Comparison of ENCODE assay signal across 1 cellular context in the genomic region with DNA sequence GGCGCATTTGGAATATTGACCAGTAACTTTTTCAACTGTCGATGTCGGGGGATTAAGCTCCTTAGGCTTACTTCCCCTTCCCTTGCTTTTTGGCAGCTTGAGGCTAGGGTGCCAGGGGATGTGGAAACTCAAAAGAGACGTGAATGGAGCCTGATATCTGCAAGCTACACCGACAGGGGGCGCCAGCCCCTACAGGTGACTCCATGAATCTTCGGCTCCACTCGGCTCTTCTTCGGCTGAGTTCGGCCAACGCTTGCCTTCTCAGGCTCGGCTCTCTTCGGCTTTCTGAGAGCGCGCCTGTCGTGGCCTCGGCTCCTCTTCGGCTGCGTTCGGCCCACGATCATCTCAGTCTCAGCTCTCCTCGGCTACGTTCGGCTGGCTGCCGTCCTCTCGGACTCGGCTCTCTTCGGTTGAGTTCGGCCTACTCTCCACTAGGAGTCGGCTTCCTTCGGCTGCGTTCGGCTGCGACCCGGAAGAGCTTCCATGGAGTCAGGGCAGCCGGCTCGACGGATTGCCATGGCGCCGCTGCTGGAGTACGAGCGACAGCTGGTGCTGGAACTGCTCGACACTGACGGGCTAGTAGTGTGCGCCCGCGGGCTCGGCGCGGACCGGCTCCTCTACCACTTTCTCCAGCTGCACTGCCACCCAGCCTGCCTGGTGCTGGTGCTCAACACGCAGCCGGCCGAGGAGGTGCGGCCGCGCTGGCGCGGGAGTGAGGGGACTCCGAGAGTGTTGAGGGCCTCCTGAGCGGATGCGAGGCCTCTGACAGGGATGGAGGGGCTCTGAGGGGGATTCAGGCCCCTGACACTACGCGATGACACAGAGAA.
TF ChIP-seq lines count a peak whose summit lies in the region.

A gene (plus strand): TSS at position 472 of the 827 bp plus-strand sequence. CDS start 12 bp downstream, at position 484.

TF ChIP-seq in HepG2, 621 proteins besides CTCF, POLR2A, EP300 and RAD21 (continued from another document and continues in another):
- TF ChIP-seq, protein P1, sequence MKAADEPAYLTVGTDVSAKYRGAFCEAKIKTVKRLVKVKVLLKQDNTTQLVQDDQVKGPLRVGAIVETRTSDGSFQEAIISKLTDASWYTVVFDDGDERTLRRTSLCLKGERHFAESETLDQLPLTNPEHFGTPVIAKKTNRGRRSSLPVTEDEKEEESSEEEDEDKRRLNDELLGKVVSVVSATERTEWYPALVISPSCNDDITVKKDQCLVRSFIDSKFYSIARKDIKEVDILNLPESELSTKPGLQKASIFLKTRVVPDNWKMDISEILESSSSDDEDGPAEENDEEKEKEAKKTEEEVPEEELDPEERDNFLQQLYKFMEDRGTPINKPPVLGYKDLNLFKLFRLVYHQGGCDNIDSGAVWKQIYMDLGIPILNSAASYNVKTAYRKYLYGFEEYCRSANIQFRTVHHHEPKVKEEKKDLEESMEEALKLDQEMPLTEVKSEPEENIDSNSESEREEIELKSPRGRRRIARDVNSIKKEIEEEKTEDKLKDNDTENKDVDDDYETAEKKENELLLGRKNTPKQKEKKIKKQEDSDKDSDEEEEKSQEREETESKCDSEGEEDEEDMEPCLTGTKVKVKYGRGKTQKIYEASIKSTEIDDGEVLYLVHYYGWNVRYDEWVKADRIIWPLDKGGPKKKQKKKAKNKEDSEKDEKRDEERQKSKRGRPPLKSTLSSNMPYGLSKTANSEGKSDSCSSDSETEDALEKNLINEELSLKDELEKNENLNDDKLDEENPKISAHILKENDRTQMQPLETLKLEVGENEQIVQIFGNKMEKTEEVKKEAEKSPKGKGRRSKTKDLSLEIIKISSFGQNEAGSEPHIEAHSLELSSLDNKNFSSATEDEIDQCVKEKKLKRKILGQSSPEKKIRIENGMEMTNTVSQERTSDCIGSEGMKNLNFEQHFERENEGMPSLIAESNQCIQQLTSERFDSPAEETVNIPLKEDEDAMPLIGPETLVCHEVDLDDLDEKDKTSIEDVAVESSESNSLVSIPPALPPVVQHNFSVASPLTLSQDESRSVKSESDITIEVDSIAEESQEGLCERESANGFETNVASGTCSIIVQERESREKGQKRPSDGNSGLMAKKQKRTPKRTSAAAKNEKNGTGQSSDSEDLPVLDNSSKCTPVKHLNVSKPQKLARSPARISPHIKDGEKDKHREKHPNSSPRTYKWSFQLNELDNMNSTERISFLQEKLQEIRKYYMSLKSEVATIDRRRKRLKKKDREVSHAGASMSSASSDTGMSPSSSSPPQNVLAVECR (CRISPR knock-in tag; IDR thresholded peaks at IDR 0.05; ENCODE audit: borderline replicate concordance), result peak; percentile 99
- TF ChIP-seq MAFF (IDR thresholded peaks at IDR 0.05; ENCODE audit: low read depth, low read length) (no peak), TBX2 (CRISPR knock-in tag; IDR thresholded peaks at IDR 0.05; ENCODE audit: borderline replicate concordance) (peak; percentile 89), ZNF841 (CRISPR knock-in tag; IDR thresholded peaks at IDR 0.05; ENCODE audit: borderline replicate concordance) (no peak), ZNF790 (CRISPR knock-in tag; IDR thresholded peaks at IDR 0.05; ENCODE audit: borderline replicate concordance) (no peak), ZNF207 (IDR thresholded peaks at IDR 0.05; ENCODE audit: borderline replicate concordance) (no peak), ZNF83 (CRISPR knock-in tag; IDR thresholded peaks at IDR 0.05; ENCODE audit: borderline replicate concordance) (peak; percentile 85; the same call in 1 of the 2 replicates), KLF6 (CRISPR knock-in tag; IDR thresholded peaks at IDR 0.05) (peak; percentile 97), ZNF816 (CRISPR knock-in tag; IDR thresholded peaks at IDR 0.05; ENCODE audit: borderline replicate concordance) (no peak), ZIK1 (CRISPR knock-in tag; IDR thresholded peaks at IDR 0.05; ENCODE audit: borderline replicate concordance, low read depth) (peak; percentile 88; the same call in 1 of the 2 replicates), MTF2 (CRISPR knock-in tag; IDR thresholded peaks at IDR 0.05; ENCODE audit: borderline replicate concordance) (0 out of 2 replicates have a peak, but pooled peaks have one; percentile 82), MEF2D (CRISPR knock-in tag; IDR thresholded peaks at IDR 0.05) (peak; percentile 88), ETV6 (CRISPR knock-in tag; conservative IDR thresholded peaks at IDR 0.05) (peak; percentile 76; the same call in 1 of the 2 replicates), KDM2A (CRISPR knock-in tag; IDR thresholded peaks at IDR 0.05; ENCODE audit: borderline replicate concordance, low read depth) (peak; percentile 98), ZNF20 (CRISPR knock-in tag; IDR thresholded peaks at IDR 0.05) (no peak), ZNF253 (CRISPR knock-in tag; IDR thresholded peaks at IDR 0.05; ENCODE audit: borderline replicate concordance) (peak; percentile 91; the same call in 1 of the 2 replicates), TBL1XR1 (IDR thresholded peaks at IDR 0.05; ENCODE audit: borderline replicate concordance, low read length, partially characterized antibody) (peak; percentile 73), ZNF337 (CRISPR knock-in tag; IDR thresholded peaks at IDR 0.05; ENCODE audit: borderline replicate concordance, low read depth) (peak; percentile 95; the same call in 1 of the 2 replicates), ZNF274 (CRISPR knock-in tag; IDR thresholded peaks at IDR 0.05) (peak; percentile 98)
- TF ChIP-seq, protein P2, sequence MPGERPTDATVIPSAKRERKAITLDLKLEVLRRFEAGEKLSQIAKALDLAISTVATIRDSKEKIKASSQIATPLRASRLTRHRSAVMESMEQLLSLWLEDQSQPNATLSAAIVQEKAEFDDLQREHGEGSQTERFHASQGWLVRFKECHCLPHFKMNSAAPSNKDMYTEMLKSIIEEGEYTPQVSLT (CRISPR knock-in tag; IDR thresholded peaks at IDR 0.05; ENCODE audit: borderline replicate concordance, low read depth), result no peak
- TF ChIP-seq, protein P3, sequence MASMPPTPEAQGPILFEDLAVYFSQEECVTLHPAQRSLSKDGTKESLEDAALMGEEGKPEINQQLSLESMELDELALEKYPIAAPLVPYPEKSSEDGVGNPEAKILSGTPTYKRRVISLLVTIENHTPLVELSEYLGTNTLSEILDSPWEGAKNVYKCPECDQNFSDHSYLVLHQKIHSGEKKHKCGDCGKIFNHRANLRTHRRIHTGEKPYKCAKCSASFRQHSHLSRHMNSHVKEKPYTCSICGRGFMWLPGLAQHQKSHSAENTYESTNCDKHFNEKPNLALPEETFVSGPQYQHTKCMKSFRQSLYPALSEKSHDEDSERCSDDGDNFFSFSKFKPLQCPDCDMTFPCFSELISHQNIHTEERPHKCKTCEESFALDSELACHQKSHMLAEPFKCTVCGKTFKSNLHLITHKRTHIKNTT (CRISPR knock-in tag; IDR thresholded peaks at IDR 0.05), result 0 out of 2 replicates have a peak, but pooled peaks have one; percentile 92
- TF ChIP-seq, protein P4, sequence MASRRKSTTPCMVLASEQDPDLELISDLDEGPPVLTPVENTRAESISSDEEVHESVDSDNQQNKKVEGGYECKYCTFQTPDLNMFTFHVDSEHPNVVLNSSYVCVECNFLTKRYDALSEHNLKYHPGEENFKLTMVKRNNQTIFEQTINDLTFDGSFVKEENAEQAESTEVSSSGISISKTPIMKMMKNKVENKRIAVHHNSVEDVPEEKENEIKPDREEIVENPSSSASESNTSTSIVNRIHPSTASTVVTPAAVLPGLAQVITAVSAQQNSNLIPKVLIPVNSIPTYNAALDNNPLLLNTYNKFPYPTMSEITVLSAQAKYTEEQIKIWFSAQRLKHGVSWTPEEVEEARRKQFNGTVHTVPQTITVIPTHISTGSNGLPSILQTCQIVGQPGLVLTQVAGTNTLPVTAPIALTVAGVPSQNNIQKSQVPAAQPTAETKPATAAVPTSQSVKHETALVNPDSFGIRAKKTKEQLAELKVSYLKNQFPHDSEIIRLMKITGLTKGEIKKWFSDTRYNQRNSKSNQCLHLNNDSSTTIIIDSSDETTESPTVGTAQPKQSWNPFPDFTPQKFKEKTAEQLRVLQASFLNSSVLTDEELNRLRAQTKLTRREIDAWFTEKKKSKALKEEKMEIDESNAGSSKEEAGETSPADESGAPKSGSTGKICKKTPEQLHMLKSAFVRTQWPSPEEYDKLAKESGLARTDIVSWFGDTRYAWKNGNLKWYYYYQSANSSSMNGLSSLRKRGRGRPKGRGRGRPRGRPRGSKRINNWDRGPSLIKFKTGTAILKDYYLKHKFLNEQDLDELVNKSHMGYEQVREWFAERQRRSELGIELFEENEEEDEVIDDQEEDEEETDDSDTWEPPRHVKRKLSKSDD (CRISPR knock-in tag; IDR thresholded peaks at IDR 0.05; ENCODE audit: low read depth), result peak; percentile 68; the same call in 1 of the 2 replicates
- TF ChIP-seq, protein P5, sequence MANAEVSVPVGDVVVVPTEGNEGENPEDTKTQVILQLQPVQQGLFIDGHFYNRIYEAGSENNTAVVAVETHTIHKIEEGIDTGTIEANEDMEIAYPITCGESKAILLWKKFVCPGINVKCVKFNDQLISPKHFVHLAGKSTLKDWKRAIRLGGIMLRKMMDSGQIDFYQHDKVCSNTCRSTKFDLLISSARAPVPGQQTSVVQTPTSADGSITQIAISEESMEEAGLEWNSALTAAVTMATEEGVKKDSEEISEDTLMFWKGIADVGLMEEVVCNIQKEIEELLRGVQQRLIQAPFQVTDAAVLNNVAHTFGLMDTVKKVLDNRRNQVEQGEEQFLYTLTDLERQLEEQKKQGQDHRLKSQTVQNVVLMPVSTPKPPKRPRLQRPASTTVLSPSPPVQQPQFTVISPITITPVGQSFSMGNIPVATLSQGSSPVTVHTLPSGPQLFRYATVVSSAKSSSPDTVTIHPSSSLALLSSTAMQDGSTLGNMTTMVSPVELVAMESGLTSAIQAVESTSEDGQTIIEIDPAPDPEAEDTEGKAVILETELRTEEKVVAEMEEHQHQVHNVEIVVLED (CRISPR knock-in tag; IDR thresholded peaks at IDR 0.05; ENCODE audit: borderline replicate concordance), result peak; percentile 85
- TF ChIP-seq, protein P6, sequence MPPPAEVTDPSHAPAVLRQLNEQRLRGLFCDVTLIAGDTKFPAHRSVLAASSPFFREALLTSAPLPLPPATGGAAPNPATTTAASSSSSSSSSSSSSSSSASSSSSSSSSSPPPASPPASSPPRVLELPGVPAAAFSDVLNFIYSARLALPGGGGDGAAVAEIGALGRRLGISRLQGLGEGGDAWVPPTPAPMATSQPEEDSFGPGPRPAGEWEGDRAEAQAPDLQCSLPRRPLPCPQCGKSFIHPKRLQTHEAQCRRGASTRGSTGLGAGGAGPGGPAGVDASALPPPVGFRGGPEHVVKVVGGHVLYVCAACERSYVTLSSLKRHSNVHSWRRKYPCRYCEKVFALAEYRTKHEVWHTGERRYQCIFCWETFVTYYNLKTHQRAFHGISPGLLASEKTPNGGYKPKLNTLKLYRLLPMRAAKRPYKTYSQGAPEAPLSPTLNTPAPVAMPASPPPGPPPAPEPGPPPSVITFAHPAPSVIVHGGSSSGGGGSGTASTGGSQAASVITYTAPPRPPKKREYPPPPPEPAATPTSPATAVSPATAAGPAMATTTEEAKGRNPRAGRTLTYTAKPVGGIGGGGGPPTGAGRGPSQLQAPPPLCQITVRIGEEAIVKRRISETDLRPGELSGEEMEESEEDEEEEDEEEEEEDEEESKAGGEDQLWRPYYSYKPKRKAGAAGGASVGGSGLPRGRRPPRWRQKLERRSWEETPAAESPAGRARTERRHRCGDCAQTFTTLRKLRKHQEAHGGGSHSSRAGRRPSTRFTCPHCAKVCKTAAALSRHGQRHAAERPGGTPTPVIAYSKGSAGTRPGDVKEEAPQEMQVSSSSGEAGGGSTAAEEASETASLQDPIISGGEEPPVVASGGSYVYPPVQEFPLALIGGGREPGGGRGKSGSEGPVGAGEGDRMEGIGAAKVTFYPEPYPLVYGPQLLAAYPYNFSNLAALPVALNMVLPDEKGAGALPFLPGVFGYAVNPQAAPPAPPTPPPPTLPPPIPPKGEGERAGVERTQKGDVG (CRISPR knock-in tag; IDR thresholded peaks at IDR 0.05; ENCODE audit: borderline replicate concordance), result peak; percentile 90; the same call in 1 of the 2 replicates
- TF ChIP-seq, protein P7, sequence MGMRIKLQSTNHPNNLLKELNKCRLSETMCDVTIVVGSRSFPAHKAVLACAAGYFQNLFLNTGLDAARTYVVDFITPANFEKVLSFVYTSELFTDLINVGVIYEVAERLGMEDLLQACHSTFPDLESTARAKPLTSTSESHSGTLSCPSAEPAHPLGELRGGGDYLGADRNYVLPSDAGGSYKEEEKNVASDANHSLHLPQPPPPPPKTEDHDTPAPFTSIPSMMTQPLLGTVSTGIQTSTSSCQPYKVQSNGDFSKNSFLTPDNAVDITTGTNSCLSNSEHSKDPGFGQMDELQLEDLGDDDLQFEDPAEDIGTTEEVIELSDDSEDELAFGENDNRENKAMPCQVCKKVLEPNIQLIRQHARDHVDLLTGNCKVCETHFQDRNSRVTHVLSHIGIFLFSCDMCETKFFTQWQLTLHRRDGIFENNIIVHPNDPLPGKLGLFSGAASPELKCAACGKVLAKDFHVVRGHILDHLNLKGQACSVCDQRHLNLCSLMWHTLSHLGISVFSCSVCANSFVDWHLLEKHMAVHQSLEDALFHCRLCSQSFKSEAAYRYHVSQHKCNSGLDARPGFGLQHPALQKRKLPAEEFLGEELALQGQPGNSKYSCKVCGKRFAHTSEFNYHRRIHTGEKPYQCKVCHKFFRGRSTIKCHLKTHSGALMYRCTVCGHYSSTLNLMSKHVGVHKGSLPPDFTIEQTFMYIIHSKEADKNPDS (CRISPR knock-in tag; IDR thresholded peaks at IDR 0.05), result no peak; the same call in 1 of the 2 replicates
- TF ChIP-seq, protein P8, sequence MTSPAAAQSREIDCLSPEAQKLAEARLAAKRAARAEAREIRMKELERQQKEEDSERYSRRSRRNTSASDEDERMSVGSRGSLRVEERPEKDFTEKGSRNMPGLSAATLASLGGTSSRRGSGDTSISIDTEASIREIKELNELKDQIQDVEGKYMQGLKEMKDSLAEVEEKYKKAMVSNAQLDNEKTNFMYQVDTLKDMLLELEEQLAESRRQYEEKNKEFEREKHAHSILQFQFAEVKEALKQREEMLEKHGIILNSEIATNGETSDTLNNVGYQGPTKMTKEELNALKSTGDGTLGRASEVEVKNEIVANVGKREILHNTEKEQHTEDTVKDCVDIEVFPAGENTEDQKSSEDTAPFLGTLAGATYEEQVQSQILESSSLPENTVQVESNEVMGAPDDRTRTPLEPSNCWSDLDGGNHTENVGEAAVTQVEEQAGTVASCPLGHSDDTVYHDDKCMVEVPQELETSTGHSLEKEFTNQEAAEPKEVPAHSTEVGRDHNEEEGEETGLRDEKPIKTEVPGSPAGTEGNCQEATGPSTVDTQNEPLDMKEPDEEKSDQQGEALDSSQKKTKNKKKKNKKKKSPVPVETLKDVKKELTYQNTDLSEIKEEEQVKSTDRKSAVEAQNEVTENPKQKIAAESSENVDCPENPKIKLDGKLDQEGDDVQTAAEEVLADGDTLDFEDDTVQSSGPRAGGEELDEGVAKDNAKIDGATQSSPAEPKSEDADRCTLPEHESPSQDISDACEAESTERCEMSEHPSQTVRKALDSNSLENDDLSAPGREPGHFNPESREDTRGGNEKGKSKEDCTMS (CRISPR knock-in tag; conservative IDR thresholded peaks at IDR 0.05), result no peak
